In genomic region chr4:6724461-6725111, GRCh38 we compare ENCODE assay signal across 17 cellular contexts. TPM values are rescaled to one million over a fixed set of nuclear protein-coding genes. Genes with fewer than 3 reads are reported as not detected.
DNase-seq lines count a peak whose midpoint lies in the region; ATAC-seq and TF ChIP-seq lines count a peak whose summit lies in the region.
"Had no signal": no experiment of that assay in that cellular context is flagged by ENCODE, and none has a peak within 500 bp of the region (broad histone marks: within the 10 kb centered on the region; RNA-seq: fewer than 3 reads in every experiment).

No MANE protein-coding gene starts in this region.

- H3K36me3 Mint-ChIP-seq in endothelial cell (ENCODE audit: low read depth, unreplicated experiment) (no peaks in the 10 kb centered on the region), neural crest cell (ENCODE audit: low read depth) (no peaks in the 10 kb centered on the region)
- H3K36me3 Mint-ChIP-seq: naive B cell, WTC11 had no signal

- no peaks in the 10 kb centered on the region for H3K27me3 ChIP-seq in adipocyte (replicated peaks; ENCODE audit: control insufficient read depth, insufficient read depth, low read length)
- H3K27me3 ChIP-seq: uterus had no signal

- peak; percentile 68 for DNase-seq in Ammon's horn (ENCODE audit: low spot score)
- peak; percentile 40 for DNase-seq in adipocyte (ENCODE audit: low read depth)
- DNase-seq in endothelial cell (ENCODE audit: low spot score), result no peak
- no peak for DNase-seq in neural crest cell (ENCODE audit: low read depth, low spot score)
- DNase-seq in activated naive CD4-positive, alpha-beta T cell (lab: John Stamatoyannopoulos, UW), result no peak
- no peak for DNase-seq in ACHN
- DNase-seq: left ventricle myocardium inferior; naive B cell; NCI-H1436; NK-92 treated with Interleukin-12 subunit alpha and Interleukin-12 subunit beta, amount 100 ng/mL, for 24 hours; stimulated activated CD4-positive, alpha-beta T cell treated with anti-CD3 and anti-CD28 coated beads, Interleukin-15, amount 100 ng/mL, for 24 hours; uterus had no signal

- in situ Hi-C loops in ACHN (cut with HindIII; ENCODE audit: low pct_ligation_motif_present, low pct_unique_long_range_greater_than_20kb, low sequenced_read_pairs), result no loop called here

- H3K4me1 Mint-ChIP-seq in endothelial cell (ENCODE audit: unreplicated experiment), result no peaks in the 10 kb centered on the region
- peaks cover 39% of the 10 kb centered on the region for H3K4me1 Mint-ChIP-seq in neural crest cell

- H3K4me3 Mint-ChIP-seq in endothelial cell (ENCODE audit: unreplicated experiment), result peak overlapping the region; percentile 60
- peak overlapping the region; percentile 49 for H3K4me3 Mint-ChIP-seq in neural crest cell
- H3K4me3 Mint-ChIP-seq: GM23338; naive B cell; stimulated activated naive CD8-positive, alpha-beta T cell treated with anti-CD3 and anti-CD28 coated beads, Interleukin-15, Interleukin-2, amounts not matched to agents 100 ng/mL and 50 ng/mL, for 24 hours; WTC11 had no signal

- H3K9me3 ChIP-seq in adipocyte (ENCODE audit: control insufficient read depth, low read length), result no peaks in the 10 kb centered on the region
- H3K9me3 ChIP-seq: left ventricle myocardium inferior, uterus had no signal

- H3K9ac ChIP-seq in adipocyte (ENCODE audit: low read length), result peak overlapping the region; percentile 62

- ATAC-seq in HG03565 (IDR thresholded peaks at IDR 0.05; ENCODE audit: unreplicated experiment) (no peak), GM19023 (IDR thresholded peaks at IDR 0.05; ENCODE audit: unreplicated experiment) (no peak)
- ATAC-seq: GM23338, WTC11 had no signal

- no peak for TF ChIP-seq CTCF in endothelial cell (IDR thresholded peaks at IDR 0.05; ENCODE audit: unreplicated experiment)
- TF ChIP-seq CTCF in neural crest cell (conservative IDR thresholded peaks at IDR 0.05), result no peak

- H3K27ac Mint-ChIP-seq in endothelial cell (ENCODE audit: unreplicated experiment) (no peak overlapping the region), neural crest cell (ENCODE audit: unreplicated experiment) (peak overlapping the region; percentile 80)
- H3K27ac Mint-ChIP-seq: GM23338; stimulated activated naive CD8-positive, alpha-beta T cell treated with anti-CD3 and anti-CD28 coated beads, Interleukin-15, Interleukin-2, amounts not matched to agents 100 ng/mL and 50 ng/mL, for 24 hours; WTC11 had no signal

- no peaks in the 10 kb centered on the region for H3K9me3 Mint-ChIP-seq in endothelial cell (ENCODE audit: unreplicated experiment)
- no peaks in the 10 kb centered on the region for H3K9me3 Mint-ChIP-seq in neural crest cell
- H3K9me3 Mint-ChIP-seq: GM23338; naive B cell; stimulated activated naive CD8-positive, alpha-beta T cell treated with anti-CD3 and anti-CD28 coated beads, Interleukin-15, Interleukin-2, amounts not matched to agents 100 ng/mL and 50 ng/mL, for 24 hours; WTC11 had no signal

- H3K27me3 Mint-ChIP-seq in endothelial cell (ENCODE audit: unreplicated experiment) (peaks cover 9% of the 10 kb centered on the region), neural crest cell (ENCODE audit: low read depth) (peaks cover 17% of the 10 kb centered on the region)
- H3K27me3 Mint-ChIP-seq: stimulated activated naive CD8-positive, alpha-beta T cell treated with anti-CD3 and anti-CD28 coated beads, Interleukin-15, Interleukin-2, amounts not matched to agents 100 ng/mL and 50 ng/mL, for 24 hours had no signal

- H3K36me3 ChIP-seq in adipocyte (ENCODE audit: control insufficient read depth, insufficient read depth, low read length, severe bottlenecking), result no peaks in the 10 kb centered on the region
- H3K36me3 ChIP-seq: left ventricle myocardium inferior, uterus had no signal

- H3K4me3 ChIP-seq in adipocyte (ENCODE audit: low read length), result no peak overlapping the region
- H3K4me3 ChIP-seq: GM23338, left ventricle myocardium inferior, uterus had no signal

- H3K4me1 ChIP-seq in adipocyte (ENCODE audit: control insufficient read depth, insufficient read depth, low read length), result peaks cover 18% of the 10 kb centered on the region
- H3K4me1 ChIP-seq: uterus had no signal

RNA-seq across cellular contexts. Expression of gene BLOC1S4, which starts 8.6 kb away (rescaled TPM):
- total RNA-seq in endothelial cell (ENCODE audit: unreplicated experiment), result 20.9 TPM
- 23.8 and 25.1 TPM in 2 replicates for total RNA-seq in neural crest cell

RNA-seq across cellular contexts. Expression of gene MRFAP1L1, which starts 14.9 kb away (rescaled TPM):
- 43.0 TPM for total RNA-seq in endothelial cell (ENCODE audit: unreplicated experiment)
- 70.4 and 74.0 TPM in 2 replicates for total RNA-seq in neural crest cell

RNA-seq across cellular contexts. Expression of gene S100P, which starts 30.9 kb away (rescaled TPM):
- total RNA-seq in endothelial cell (ENCODE audit: unreplicated experiment), result not detected
- not detected in 2 replicates for total RNA-seq in neural crest cell
- total RNA-seq: GM23338, left ventricle myocardium inferior, WTC11 had no signal

RNA-seq across cellular contexts. Expression of gene KIAA0232, which starts 57.9 kb away (rescaled TPM):
- total RNA-seq in endothelial cell (ENCODE audit: unreplicated experiment) (27.2 TPM), neural crest cell (40.1 and 41.7 TPM in 2 replicates)

Comparison
In these comparisons a context has a peak if more than half of its experiments do, and no peak if none do; other contexts are left out.
1. DNase-seq: peak in Ammon's horn (single experiment) and adipocyte (single experiment); none in endothelial cell (single experiment), neural crest cell (single experiment), activated naive CD4-positive, alpha-beta T cell (0 of 4) and ACHN (single experiment).